22 cellular contexts compared by ENCODE assay signal in the genomic region with DNA sequence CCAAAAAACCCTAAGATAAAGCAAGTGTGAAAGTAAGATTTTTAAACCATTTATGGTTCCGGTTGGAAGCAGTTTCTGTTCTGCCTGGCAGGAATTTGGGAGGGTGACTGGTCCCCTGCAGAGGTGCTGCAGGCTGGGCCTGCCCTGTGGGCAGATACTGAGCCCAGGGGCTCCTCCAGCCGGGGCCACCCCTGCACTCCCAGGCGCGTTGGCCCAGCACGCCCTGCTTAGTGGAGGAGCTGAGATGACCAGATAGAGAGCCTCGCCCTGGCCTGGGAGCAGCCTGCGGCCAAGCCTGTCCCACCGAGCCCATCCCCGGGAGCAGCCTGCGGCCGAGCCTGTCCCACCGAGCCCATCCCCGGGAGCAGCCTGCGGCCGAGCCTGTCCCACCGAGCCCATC.
"Had no signal": no experiment of that assay in that cellular context is flagged by ENCODE, and none has a peak within 500 bp of the region (broad histone marks: within the 10 kb centered on the region; RNA-seq: fewer than 3 reads in every experiment).

No MANE protein-coding gene starts in this region.

- H3K9ac ChIP-seq: SK-N-SH had no signal

- H3K4me2 ChIP-seq: SK-N-SH had no signal

- DNase-seq: KBM-7, MV-4-11, NCI-H1048, NCI-H1105, NCI-H1417, NCI-H146, NCI-H1694 treated with DMSO at 0.1 percent for 48 hours, NCI-H1930, NCI-H2081, NCI-H2107, NCI-H2171, NCI-H226, NCI-H446, NCI-H510A, NCI-H524 treated with DMSO at 0.1 percent for 48 hours, NCI-H69, NCI-H774, Right ventricle myocardium superior, RPMI8226, SK-N-SH, SW 1271, T-cell had no signal

- H3K9me3 ChIP-seq: SK-N-SH had no signal
